ENCODE assay signal across 9 cellular contexts in the genomic region with DNA sequence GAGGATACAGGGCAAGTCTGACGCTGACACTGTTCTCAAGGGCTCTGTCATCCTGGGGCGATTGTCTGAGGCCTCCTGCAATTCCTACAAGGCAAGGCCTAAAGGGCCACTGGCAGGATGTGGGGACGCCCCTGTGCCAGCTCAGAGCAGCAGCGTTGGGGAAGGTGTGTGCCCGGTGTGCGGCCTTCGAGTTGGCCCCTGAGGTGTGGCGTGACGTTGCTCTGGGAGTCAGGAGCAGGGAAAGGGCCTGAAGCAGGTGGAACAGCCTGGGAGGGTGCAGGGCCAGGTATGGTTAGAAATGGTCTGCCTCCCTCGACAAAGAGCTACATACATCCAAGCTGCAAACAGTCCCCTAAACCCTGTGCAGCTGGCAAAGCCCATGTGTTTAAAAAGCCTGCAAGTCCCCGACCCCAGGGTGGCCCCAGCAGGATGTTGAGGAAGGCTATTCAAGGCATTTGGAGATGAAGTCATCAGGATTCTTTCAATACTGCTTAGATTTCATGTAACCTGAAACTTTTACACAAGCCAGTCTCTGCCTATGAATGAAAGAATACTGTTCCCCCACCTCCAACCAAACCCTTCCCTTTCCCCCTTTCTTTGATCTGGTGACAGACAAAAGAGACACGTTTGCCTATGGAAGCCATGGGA.
DNase-seq lines count a peak whose midpoint lies in the region; ATAC-seq lines count a peak whose summit lies in the region.
"Had no signal": no experiment of that assay in that cellular context is flagged by ENCODE, and none has a peak within 500 bp of the region (broad histone marks: within the 10 kb centered on the region; RNA-seq: fewer than 3 reads in every experiment).

No MANE protein-coding gene starts in this region.

- H3K4me1 Mint-ChIP-seq in activated CD8-positive, alpha-beta memory T cell treated with anti-CD3 and anti-CD28 coated beads, Interleukin-2, amount 10 ng/mL, durations not matched to agents 7 days and 5 days, result no peaks in the 10 kb centered on the region

- peak; percentile 68 for DNase-seq in ELR (ENCODE audit: low read depth)
- DNase-seq in NCI-H146 treated with DMSO at 0.1 percent for 48 hours (lab: John Stamatoyannopoulos, UW; ENCODE audit: unreplicated experiment), result peak; percentile 71
- peak; percentile 93 for DNase-seq in dedifferentiated amniotic fluid mesenchymal stem cell (ENCODE audit: extremely low spot score)
- DNase-seq in non-pigmented ciliary epithelial cell (ENCODE audit: low read depth), result peak; percentile 83
- DNase-seq in activated CD8-positive, alpha-beta memory T cell treated with anti-CD3 and anti-CD28 coated beads, Interleukin-2, amount 10 ng/mL, durations not matched to agents 7 days and 5 days, result no peak
- DNase-seq in G401 (ENCODE audit: low spot score), result no peak
- DNase-seq in cerebellar nuclear complex (lab: John Stamatoyannopoulos, UW), result no peak
- DNase-seq: NCI-H82 had no signal

- CTCF ChIA-PET in activated CD8-positive, alpha-beta memory T cell treated with anti-CD3 and anti-CD28 coated beads, Interleukin-2, amount 10 ng/mL, durations not matched to agents 7 days and 5 days (lab: Charles Lee), result no interaction called here

- peaks cover 2% of the 10 kb centered on the region for H3K27me3 Mint-ChIP-seq in activated CD8-positive, alpha-beta memory T cell treated with anti-CD3 and anti-CD28 coated beads, Interleukin-2, amount 10 ng/mL, durations not matched to agents 7 days and 5 days

- ATAC-seq in activated CD8-positive, alpha-beta memory T cell treated with anti-CD3 and anti-CD28 coated beads, Interleukin-2, amount 10 ng/mL, durations not matched to agents 7 days and 5 days, result no peak
- ATAC-seq in GM19452 (IDR thresholded peaks at IDR 0.05; ENCODE audit: unreplicated experiment), result no peak

- H3K4me3 Mint-ChIP-seq in activated CD8-positive, alpha-beta memory T cell treated with anti-CD3 and anti-CD28 coated beads, Interleukin-2, amount 10 ng/mL, durations not matched to agents 7 days and 5 days, result no peak overlapping the region

- no peaks in the 10 kb centered on the region for H3K36me3 Mint-ChIP-seq in activated CD8-positive, alpha-beta memory T cell treated with anti-CD3 and anti-CD28 coated beads, Interleukin-2, amount 10 ng/mL, durations not matched to agents 7 days and 5 days

- no peaks in the 10 kb centered on the region for H3K9me3 Mint-ChIP-seq in activated CD8-positive, alpha-beta memory T cell treated with anti-CD3 and anti-CD28 coated beads, Interleukin-2, amount 10 ng/mL, durations not matched to agents 7 days and 5 days (ENCODE audit: low read depth)

- no peak overlapping the region for H3K27ac Mint-ChIP-seq in activated CD8-positive, alpha-beta memory T cell treated with anti-CD3 and anti-CD28 coated beads, Interleukin-2, amount 10 ng/mL, durations not matched to agents 7 days and 5 days

- in situ Hi-C loops in G401 (cut with HindIII; ENCODE audit: low sequenced_read_pairs), result no loop called here

Comparison
In these comparisons a context has a peak if more than half of its experiments do, and no peak if none do; other contexts are left out.
1. DNase-seq: peak in ELR (single experiment), NCI-H146 treated with DMSO at 0.1 percent for 48 hours (single experiment), dedifferentiated amniotic fluid mesenchymal stem cell (single experiment) and non-pigmented ciliary epithelial cell (single experiment); none in activated CD8-positive, alpha-beta memory T cell treated with anti-CD3 and anti-CD28 coated beads, Interleukin-2, amount 10 ng/mL, durations not matched to agents 7 days and 5 days (single experiment), G401 (single experiment) and cerebellar nuclear complex (0 of 2).